In genomic region chr17:45703348-45703747, GRCh38 we compare ENCODE assay signal across 15 cellular contexts.
DNase-seq lines count a peak whose midpoint lies in the region; ATAC-seq, FAIRE-seq and TF ChIP-seq lines count a peak whose summit lies in the region.
"Had no signal": no experiment of that assay in that cellular context is flagged by ENCODE, and none has a peak within 500 bp of the region (broad histone marks: within the 10 kb centered on the region; RNA-seq: fewer than 3 reads in every experiment).

No MANE protein-coding gene starts in this region.

- no peaks in the 10 kb centered on the region for H3K9me3 Mint-ChIP-seq in stimulated activated naive CD8-positive, alpha-beta T cell treated with anti-CD3 and anti-CD28 coated beads, Interleukin-15, amount 100 ng/mL, for 72 hours
- H3K9me3 Mint-ChIP-seq in activated T-helper 1 cell treated with anti-CD3 and anti-CD28 coated beads, Interleukin-12 subunit alpha, Interleukin-12 subunit beta, Interleukin-2, Interleukin-4 antibody, amounts not matched to agents 30 ng/mL and 10 ng/mL and 1 ng/mL, durations not matched to agents 14 hours and 24 hours and 36 hours: no peaks in the 10 kb centered on the region
- H3K9me3 Mint-ChIP-seq: H9 had no signal

- peaks cover 57% of the 10 kb centered on the region for H3K27me3 Mint-ChIP-seq in stimulated activated naive CD8-positive, alpha-beta T cell treated with anti-CD3 and anti-CD28 coated beads, Interleukin-15, amount 100 ng/mL, for 72 hours
- H3K27me3 Mint-ChIP-seq in activated T-helper 1 cell treated with anti-CD3 and anti-CD28 coated beads, Interleukin-12 subunit alpha, Interleukin-12 subunit beta, Interleukin-2, Interleukin-4 antibody, amounts not matched to agents 30 ng/mL and 10 ng/mL and 1 ng/mL, durations not matched to agents 14 hours and 24 hours and 36 hours (ENCODE audit: insufficient read depth): peaks cover 16% of the 10 kb centered on the region

- no peaks in the 10 kb centered on the region for H3K36me3 ChIP-seq in bronchial epithelial cell (ENCODE audit: control insufficient read depth, insufficient read depth, low read length)
- H3K36me3 ChIP-seq: SJCRH30 had no signal

- TF ChIP-seq POLR2A in H54 (IDR thresholded peaks at IDR 0.05; ENCODE audit: low read depth, low read length): no peak

- no peaks in the 10 kb centered on the region for H3K27me3 ChIP-seq in bronchial epithelial cell (ENCODE audit: control insufficient read depth, insufficient read depth, low read length)
- H3K27me3 ChIP-seq: SJCRH30 had no signal

- no peak overlapping the region for H3K4me3 ChIP-seq in bronchial epithelial cell (ENCODE audit: low read depth, low read length)
- H3K4me3 ChIP-seq: SJCRH30 had no signal

- peaks cover 16% of the 10 kb centered on the region for H3K4me1 Mint-ChIP-seq in stimulated activated naive CD8-positive, alpha-beta T cell treated with anti-CD3 and anti-CD28 coated beads, Interleukin-15, amount 100 ng/mL, for 72 hours
- peaks cover 16% of the 10 kb centered on the region for H3K4me1 Mint-ChIP-seq in activated T-helper 1 cell treated with anti-CD3 and anti-CD28 coated beads, Interleukin-12 subunit alpha, Interleukin-12 subunit beta, Interleukin-2, Interleukin-4 antibody, amounts not matched to agents 30 ng/mL and 10 ng/mL and 1 ng/mL, durations not matched to agents 14 hours and 24 hours and 36 hours (ENCODE audit: low read depth)

- intact Hi-C loops in activated T-helper 1 cell treated with anti-CD3 and anti-CD28 coated beads, Interleukin-12 subunit alpha, Interleukin-12 subunit beta, Interleukin-2, Interleukin-4 antibody, amounts not matched to agents 30 ng/mL and 10 ng/mL and 1 ng/mL, durations not matched to agents 14 hours and 24 hours and 36 hours (cut with micrococcal nuclease): no loop called here

- TF ChIP-seq CTCF in bronchial epithelial cell (IDR thresholded peaks at IDR 0.05; ENCODE audit: insufficient read depth, low read length, severe bottlenecking): no peak

- peak; percentile 14 for ATAC-seq in stimulated activated naive CD8-positive, alpha-beta T cell treated with anti-CD3 and anti-CD28 coated beads, Interleukin-15, Interleukin-2, amounts not matched to agents 100 U/mL and 50 U/mL, for 24 hours
- no peak for ATAC-seq in stimulated activated naive CD8-positive, alpha-beta T cell treated with anti-CD3 and anti-CD28 coated beads, Interleukin-15, amount 100 ng/mL, for 72 hours
- no peak for ATAC-seq in GM19452 (IDR thresholded peaks at IDR 0.05; ENCODE audit: unreplicated experiment)
- ATAC-seq: T-helper 17 cell had no signal

- H3K36me3 Mint-ChIP-seq in activated T-helper 1 cell treated with anti-CD3 and anti-CD28 coated beads, Interleukin-12 subunit alpha, Interleukin-12 subunit beta, Interleukin-2, Interleukin-4 antibody, amounts not matched to agents 30 ng/mL and 10 ng/mL and 1 ng/mL, durations not matched to agents 14 hours and 24 hours and 36 hours (ENCODE audit: low read depth): no peaks in the 10 kb centered on the region

- FAIRE-seq in bronchial epithelial cell (lab: Jason Lieb, UNC): no peak
- FAIRE-seq in H54 (lab: Jason Lieb, UNC): no peak
- FAIRE-seq: GM12892 had no signal

- H3K4me3 Mint-ChIP-seq in stimulated activated naive CD8-positive, alpha-beta T cell treated with anti-CD3 and anti-CD28 coated beads, Interleukin-15, amount 100 ng/mL, for 72 hours: no peak overlapping the region
- H3K4me3 Mint-ChIP-seq in activated T-helper 1 cell treated with anti-CD3 and anti-CD28 coated beads, Interleukin-12 subunit alpha, Interleukin-12 subunit beta, Interleukin-2, Interleukin-4 antibody, amounts not matched to agents 30 ng/mL and 10 ng/mL and 1 ng/mL, durations not matched to agents 14 hours and 24 hours and 36 hours: no peak overlapping the region
- H3K4me3 Mint-ChIP-seq: H9, T-helper 17 cell had no signal

- DNase-seq in stimulated activated naive CD8-positive, alpha-beta T cell treated with anti-CD3 and anti-CD28 coated beads, Interleukin-15, Interleukin-2, amounts not matched to agents 100 U/mL and 50 U/mL, for 24 hours: no peak
- DNase-seq in stimulated activated naive CD8-positive, alpha-beta T cell treated with anti-CD3 and anti-CD28 coated beads, Interleukin-15, amount 100 ng/mL, for 72 hours: no peak
- DNase-seq in NCI-H2227 (lab: John Stamatoyannopoulos, UW; ENCODE audit: unreplicated experiment) (peak; percentile 32), bronchial epithelial cell (ENCODE audit: low read depth) (peak; percentile 24), H54 (ENCODE audit: insufficient read length, low spot score) (no peak)
- DNase-seq in activated T-helper 1 cell treated with anti-CD3 and anti-CD28 coated beads, Interleukin-12 subunit alpha, Interleukin-12 subunit beta, Interleukin-2, Interleukin-4 antibody, amounts not matched to agents 30 ng/mL and 10 ng/mL and 1 ng/mL, durations not matched to agents 14 hours and 24 hours and 36 hours (ENCODE audit: low spot score): no peak
- DNase-seq: DND-41, H9, NCI-H524 treated with DMSO at 0.1 percent for 48 hours, T-helper 17 cell had no signal

- H3K27ac Mint-ChIP-seq in stimulated activated naive CD8-positive, alpha-beta T cell treated with anti-CD3 and anti-CD28 coated beads, Interleukin-15, amount 100 ng/mL, for 72 hours: no peak overlapping the region
- no peak overlapping the region for H3K27ac Mint-ChIP-seq in activated T-helper 1 cell treated with anti-CD3 and anti-CD28 coated beads, Interleukin-12 subunit alpha, Interleukin-12 subunit beta, Interleukin-2, Interleukin-4 antibody, amounts not matched to agents 30 ng/mL and 10 ng/mL and 1 ng/mL, durations not matched to agents 14 hours and 24 hours and 36 hours
- H3K27ac Mint-ChIP-seq: H9, T-helper 17 cell had no signal

- peak overlapping the region; percentile 6 for H3K27ac ChIP-seq in temporal lobe (ENCODE audit: low read depth, low read length)
- H3K27ac ChIP-seq: RWPE1, SJCRH30 had no signal

Comparison
In these comparisons a context has a peak if more than half of its experiments do, and no peak if none do; other contexts are left out.
1. DNase-seq: peak in NCI-H2227 (single experiment) and bronchial epithelial cell (single experiment); none in stimulated activated naive CD8-positive, alpha-beta T cell treated with anti-CD3 and anti-CD28 coated beads, Interleukin-15, Interleukin-2, amounts not matched to agents 100 U/mL and 50 U/mL, for 24 hours (single experiment), stimulated activated naive CD8-positive, alpha-beta T cell treated with anti-CD3 and anti-CD28 coated beads, Interleukin-15, amount 100 ng/mL, for 72 hours (0 of 2), H54 (single experiment) and activated T-helper 1 cell treated with anti-CD3 and anti-CD28 coated beads, Interleukin-12 subunit alpha, Interleukin-12 subunit beta, Interleukin-2, Interleukin-4 antibody, amounts not matched to agents 30 ng/mL and 10 ng/mL and 1 ng/mL, durations not matched to agents 14 hours and 24 hours and 36 hours (single experiment).